Comparison of ENCODE assay signal across 8 cellular contexts in the genomic region with DNA sequence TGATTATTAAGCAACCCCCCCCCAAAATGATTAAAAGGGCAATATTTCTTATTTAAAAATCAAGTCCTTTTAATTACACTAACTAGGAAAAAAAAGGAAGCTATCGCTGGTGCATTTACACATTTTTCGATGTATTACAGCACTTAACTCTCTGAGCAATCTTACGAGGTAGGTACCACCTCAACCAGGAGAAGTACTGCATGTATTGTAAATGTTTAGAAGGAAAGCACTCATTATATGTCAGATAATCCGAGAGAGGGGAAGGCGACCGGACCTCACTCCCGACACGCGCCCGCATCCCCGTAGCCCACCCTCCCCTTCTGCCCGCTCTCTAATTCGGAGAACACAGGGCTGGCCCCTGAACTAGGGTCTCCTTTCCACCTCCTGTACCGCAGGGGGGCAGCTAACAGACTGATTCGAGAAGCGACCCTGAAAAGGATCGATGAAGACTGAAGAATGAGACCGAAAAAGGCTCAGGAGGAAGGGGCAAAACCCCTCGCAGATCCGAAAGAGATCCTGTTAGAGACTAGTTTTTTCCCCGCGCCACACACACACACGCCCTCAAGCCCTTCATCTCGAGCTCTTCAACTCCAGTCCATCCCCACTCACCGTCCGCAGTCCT. TPM values are rescaled to one million over a fixed set of nuclear protein-coding genes. Genes with fewer than 3 reads are reported as not detected.
DNase-seq lines count a peak whose midpoint lies in the region; ATAC-seq and TF ChIP-seq lines count a peak whose summit lies in the region.

No MANE protein-coding gene starts in this region.

- peak; percentile 6 for ATAC-seq in GM21360 (IDR thresholded peaks at IDR 0.05; ENCODE audit: unreplicated experiment)
- ATAC-seq in effector memory CD8-positive, alpha-beta T cell (replicated peaks): no peak

- DNase-seq in Karpas-422 (peak; percentile 51), neural progenitor cell (ENCODE audit: low spot score) (no peak), GM13977 (ENCODE audit: low spot score) (no peak), 8988T (no peak), middle frontal gyrus (ENCODE audit: extremely low spot score, low spot score) (no peak)
- no peak for DNase-seq in effector memory CD8-positive, alpha-beta T cell

- TF ChIP-seq CTCF in neural progenitor cell (IDR thresholded peaks at IDR 0.05) (no peak), GM13977 (IDR thresholded peaks at IDR 0.05; ENCODE audit: extremely low read depth, insufficient read depth, missing control alignments) (no peak)

- peaks cover 37 to 65% (median 52%) of the 10 kb centered on the region in 11 experiments for H3K36me3 ChIP-seq in BLaER1 treated with 17β-estradiol and CSF1 and Interleukin-3, amounts not matched to agents 10 nM and 100 nM
- H3K36me3 ChIP-seq in Karpas-422 (ENCODE audit: insufficient read depth, low read length) (peaks cover 46% of the 10 kb centered on the region), neural progenitor cell (peaks cover 7% of the 10 kb centered on the region)

- H3K27me3 Mint-ChIP-seq in effector memory CD8-positive, alpha-beta T cell: no peaks in the 10 kb centered on the region
- H3K27me3 Mint-ChIP-seq in neural progenitor cell (ENCODE audit: insufficient read depth, low read depth): no peaks in the 10 kb centered on the region

- H3K9ac ChIP-seq in BLaER1 treated with 17β-estradiol and CSF1 and Interleukin-3, amounts not matched to agents 10 nM and 100 nM: peak overlapping the region; percentile 82 to 94 (median 92)
- peak overlapping the region; percentile 95 for H3K9ac ChIP-seq in Karpas-422 (ENCODE audit: low read length)
- H3K9ac ChIP-seq in neural progenitor cell: peak overlapping the region; percentile 72

- peaks cover 32 to 55% (median 45%) of the 10 kb centered on the region in 10 experiments for H3K4me1 ChIP-seq in BLaER1 treated with 17β-estradiol and CSF1 and Interleukin-3, amounts not matched to agents 10 nM and 100 nM
- peaks cover 34% of the 10 kb centered on the region for H3K4me1 ChIP-seq in Karpas-422 (ENCODE audit: low read length)
- peaks cover 11% of the 10 kb centered on the region for H3K4me1 ChIP-seq in neural progenitor cell

- H3K4me1 Mint-ChIP-seq in effector memory CD8-positive, alpha-beta T cell (ENCODE audit: low read depth in 2 of 2): peaks cover 34 to 51% of the 10 kb centered on the region in 2 donors
- peaks cover 25% of the 10 kb centered on the region for H3K4me1 Mint-ChIP-seq in neural progenitor cell

- peak overlapping the region; percentile 71 to 98 (median 90) for H3K4me2 ChIP-seq in BLaER1 treated with 17β-estradiol and CSF1 and Interleukin-3, amounts not matched to agents 10 nM and 100 nM
- H3K4me2 ChIP-seq in Karpas-422 (ENCODE audit: low read depth, low read length, poor library complexity, severe bottlenecking) (peak overlapping the region; percentile 93), neural progenitor cell (peak overlapping the region; percentile 76)

- H2AFZ ChIP-seq in Karpas-422 (ENCODE audit: low read length): peak overlapping the region; percentile 52; the same call in 1 of the 2 replicates
- H2AFZ ChIP-seq in neural progenitor cell (replicated peaks): peak overlapping the region; percentile 75

- no peaks in the 10 kb centered on the region for H3K9me3 Mint-ChIP-seq in effector memory CD8-positive, alpha-beta T cell
- no peaks in the 10 kb centered on the region for H3K9me3 Mint-ChIP-seq in neural progenitor cell

- peaks cover 47% of the 10 kb centered on the region for H3K36me3 Mint-ChIP-seq in effector memory CD8-positive, alpha-beta T cell (ENCODE audit: insufficient read depth)
- peaks cover 16% of the 10 kb centered on the region for H3K36me3 Mint-ChIP-seq in neural progenitor cell

- peak overlapping the region; percentile 79 to 94 (median 90); a peak in 21 of 22 replicates for H3K27ac ChIP-seq in BLaER1 treated with 17β-estradiol and CSF1 and Interleukin-3, amounts not matched to agents 10 nM and 100 nM
- H3K27ac ChIP-seq in Karpas-422 (ENCODE audit: low read length) (peak overlapping the region; percentile 47; the same call in 1 of the 2 replicates), neural progenitor cell (peak overlapping the region; percentile 34)

- H4K20me1 ChIP-seq in BLaER1 treated with 17β-estradiol and CSF1 and Interleukin-3, amounts not matched to agents 10 nM and 100 nM: peaks cover 5 to 56% (median 21%) of the 10 kb centered on the region in 11 experiments; a peak in 16 of 22 replicates
- H4K20me1 ChIP-seq in Karpas-422 (ENCODE audit: insufficient read depth, low read depth, low read length) (peaks cover 9% of the 10 kb centered on the region; the same call in 1 of the 2 replicates), neural progenitor cell (ENCODE audit: low read depth) (no peaks in the 10 kb centered on the region)

- peak overlapping the region; percentile 76 to 96 (median 85) for H3K4me3 ChIP-seq in BLaER1 treated with 17β-estradiol and CSF1 and Interleukin-3, amounts not matched to agents 10 nM and 100 nM
- peak overlapping the region; percentile 98 for H3K4me3 ChIP-seq in Karpas-422 (ENCODE audit: low read length)
- H3K4me3 ChIP-seq in neural progenitor cell: peak overlapping the region; percentile 67

- H3K9me3 ChIP-seq in BLaER1 treated with 17β-estradiol and CSF1 and Interleukin-3, amounts not matched to agents 10 nM and 100 nM (replicated peaks in 1 of 11): no peaks in the 10 kb centered on the region
- H3K9me3 ChIP-seq in Karpas-422 (ENCODE audit: low read length) (no peaks in the 10 kb centered on the region), neural progenitor cell (ENCODE audit: low read depth) (no peaks in the 10 kb centered on the region)

- H3F3A ChIP-seq in neural progenitor cell (ENCODE audit: low read depth): peaks cover 16% of the 10 kb centered on the region

- H3K79me2 ChIP-seq in Karpas-422 (ENCODE audit: low read length): peaks cover 95% of the 10 kb centered on the region
- peaks cover 77% of the 10 kb centered on the region for H3K79me2 ChIP-seq in neural progenitor cell (ENCODE audit: low read depth)

- peak overlapping the region; percentile 95 to 98 for H3K4me3 Mint-ChIP-seq in effector memory CD8-positive, alpha-beta T cell
- H3K4me3 Mint-ChIP-seq in neural progenitor cell: peak overlapping the region; percentile 100

- no peaks in the 10 kb centered on the region for H3K27me3 ChIP-seq in BLaER1 treated with 17β-estradiol and CSF1 and Interleukin-3, amounts not matched to agents 10 nM and 100 nM
- H3K27me3 ChIP-seq in Karpas-422 (ENCODE audit: low read length): no peaks in the 10 kb centered on the region
- H3K27me3 ChIP-seq in neural progenitor cell: no peaks in the 10 kb centered on the region

- peak overlapping the region; percentile 96 to 99 for H3K27ac Mint-ChIP-seq in effector memory CD8-positive, alpha-beta T cell
- H3K27ac Mint-ChIP-seq in neural progenitor cell: peak overlapping the region; percentile 97

- H3K9me2 ChIP-seq in Karpas-422 (replicated peaks; ENCODE audit: insufficient read depth, low read length): no peaks in the 10 kb centered on the region

- in situ Hi-C loops in GM13977 (cut with MboI; ENCODE audit: low pct_unique_long_range_greater_than_20kb, low sequenced_read_pairs, unreplicated experiment): no loop called here

RNA-seq across cellular contexts. Expression of gene ESF1, which starts 0.3 kb away (rescaled TPM):
- 12.2 and 16.9 TPM in 2 replicates for total RNA-seq in Karpas-422 (2014; rRNA removed; shearing (Covaris generic); ENCODE audit: low replicate concordance)
- total RNA-seq in neural progenitor cell (ENCODE audit: low replicate concordance): 14.8 and 29.1 TPM in 2 replicates

RNA-seq across cellular contexts. Expression of gene NDUFAF5, which starts 0.4 kb away (rescaled TPM):
- total RNA-seq in Karpas-422 (2014; rRNA removed; shearing (Covaris generic); ENCODE audit: low replicate concordance): 11.6 and 18.9 TPM in 2 replicates
- total RNA-seq in neural progenitor cell (ENCODE audit: low replicate concordance): 16.9 and 29.3 TPM in 2 replicates

Comparison
In these comparisons a context has a peak if more than half of its experiments do, and no peak if none do; other contexts are left out.
1. H3K27ac ChIP-seq: peak in every context shown above with its lines; median percentile 90 in BLaER1 treated with 17β-estradiol and CSF1 and Interleukin-3, amounts not matched to agents 10 nM and 100 nM; 47 in Karpas-422; 34 in neural progenitor cell.